In the genomic region with DNA sequence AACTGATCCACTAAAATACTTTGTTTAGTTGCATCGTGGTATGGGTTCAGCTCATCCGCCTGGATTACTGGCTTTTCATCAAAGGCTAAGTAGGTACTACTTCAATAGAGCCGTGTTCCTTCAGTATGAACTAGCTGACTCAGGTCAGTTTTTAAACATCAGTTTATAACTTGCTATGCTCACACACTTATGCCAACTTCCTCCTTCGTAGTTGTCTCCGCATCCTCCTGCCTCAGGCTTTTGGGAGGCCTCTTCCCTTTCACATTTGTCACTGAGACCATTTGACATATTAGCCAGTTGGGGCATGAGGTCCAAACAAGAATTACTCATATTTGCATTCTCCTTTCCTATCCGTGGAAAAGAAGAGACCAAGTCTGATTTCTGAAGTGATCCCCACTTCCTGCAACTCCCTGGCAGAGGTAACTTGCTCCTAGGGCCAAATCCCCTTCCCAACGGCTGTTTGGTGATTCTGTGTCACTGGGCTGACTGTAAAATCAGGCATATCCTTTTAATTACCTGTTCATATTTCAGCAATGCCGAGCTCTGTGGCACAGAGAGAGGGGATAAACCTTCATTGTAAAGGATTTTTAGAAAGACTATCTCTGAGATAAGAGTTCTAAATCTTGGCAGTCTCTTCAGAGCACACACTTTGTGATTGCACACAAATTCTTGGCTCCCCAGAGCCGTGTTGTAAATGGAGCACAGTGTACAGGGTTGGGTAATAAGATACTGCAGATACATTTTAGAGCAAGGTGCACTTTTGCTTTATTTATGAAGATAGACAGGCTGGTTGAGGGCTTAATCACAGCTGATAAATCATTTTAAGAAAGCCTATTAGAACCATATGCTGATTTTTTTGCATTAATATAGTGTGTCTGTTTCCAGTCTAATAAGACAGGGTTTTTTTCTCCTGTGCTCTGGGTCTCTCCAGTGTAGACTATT, we compare ENCODE assay signal across 1 cellular context.
TF ChIP-seq lines count a peak whose summit lies in the region.

No MANE protein-coding gene starts in this region.

TF ChIP-seq in endothelial cell of umbilical vein, 7 proteins besides CTCF, POLR2A, EP300 and RAD21 (continued from another document):
- TF ChIP-seq, protein P1, sequence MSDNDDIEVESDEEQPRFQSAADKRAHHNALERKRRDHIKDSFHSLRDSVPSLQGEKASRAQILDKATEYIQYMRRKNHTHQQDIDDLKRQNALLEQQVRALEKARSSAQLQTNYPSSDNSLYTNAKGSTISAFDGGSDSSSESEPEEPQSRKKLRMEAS (IDR thresholded peaks at IDR 0.05; ENCODE audit: insufficient read depth, insufficient read length), result no peak
- TF ChIP-seq GATA2 (IDR thresholded peaks at IDR 0.05; ENCODE audit: insufficient read depth, insufficient read length, low read depth, low read length) (no peak), FOS (IDR thresholded peaks at IDR 0.05; ENCODE audit: borderline replicate concordance, insufficient read depth, low read length) (no peak), MYC (IDR thresholded peaks at IDR 0.05; ENCODE audit: low read depth, low read length) (no peak)
